In genomic region chr6:90294614-90294988, GRCh38 we compare ENCODE assay signal across 8 cellular contexts. TPM values are rescaled to one million over a fixed set of nuclear protein-coding genes. Genes with fewer than 3 reads are reported as not detected.
DNase-seq lines count a peak whose midpoint lies in the region; ATAC-seq and TF ChIP-seq lines count a peak whose summit lies in the region.

No MANE protein-coding gene starts in this region.

- H3K9me3 ChIP-seq in KOPT-K1 (ENCODE audit: insufficient read depth, low read length, poor library complexity, severe bottlenecking), result no peaks in the 10 kb centered on the region
- H3K9me3 ChIP-seq in fibroblast of lung (ENCODE audit: control insufficient read depth, insufficient read depth, low read depth, low read length), result no peaks in the 10 kb centered on the region
- no peaks in the 10 kb centered on the region for H3K9me3 ChIP-seq in spleen

- WGBS in spleen, 5 donors, result 9 to 16% (median 11%) methylated on average over 15 of the region's 15 CpGs

- no peaks in the 10 kb centered on the region for H3K79me2 ChIP-seq in fibroblast of lung (ENCODE audit: control insufficient read depth, insufficient read depth, low read length)

- TF ChIP-seq CTCF in fibroblast of lung (conservative IDR thresholded peaks at IDR 0.05 in 1 of 2, IDR thresholded peaks at IDR 0.05 in 1 of 2; ENCODE audit: low read depth in 1 of 2, low read length in 2 of 2) (no peak), spleen (IDR thresholded peaks at IDR 0.05 in 8 of 11, conservative IDR thresholded peaks at IDR 0.05 in 3 of 11) (no peak)

- H3K4me2 ChIP-seq in fibroblast of lung (ENCODE audit: extremely low read depth, insufficient read depth, low read length), result peak overlapping the region; percentile 83

- H3K9me3 Mint-ChIP-seq in activated CD8-positive, alpha-beta T cell treated with anti-CD3 and anti-CD28 coated beads, Interleukin-2, amount 10 ng/mL, durations not matched to agents 7 days and 5 days (ENCODE audit: insufficient read depth), result no peaks in the 10 kb centered on the region

- no peaks in the 10 kb centered on the region for H4K20me1 ChIP-seq in fibroblast of lung (ENCODE audit: control insufficient read depth, extremely low read depth, insufficient read depth, low read length)

- DNase-seq in activated CD8-positive, alpha-beta T cell treated with anti-CD3 and anti-CD28 coated beads, Interleukin-2, amount 10 ng/mL, durations not matched to agents 7 days and 5 days, result peak; percentile 74
- peak in 1 of 2 donors; percentile 37 for DNase-seq in fibroblast of lung (ENCODE audit: low read depth in 2 of 2)
- peak; percentile 81 for DNase-seq in spleen
- DNase-seq in NCI-H510A (lab: John Stamatoyannopoulos, UW), result no peak
- no peak for DNase-seq in Kasumi-1 (lab: John Stamatoyannopoulos, UW)
- DNase-seq in NOMO-1 treated with DMSO at 0.1 percent for 48 hours (lab: John Stamatoyannopoulos, UW; ENCODE audit: unreplicated experiment), result no peak

- peak overlapping the region; percentile 84 for H3K27ac Mint-ChIP-seq in activated CD8-positive, alpha-beta T cell treated with anti-CD3 and anti-CD28 coated beads, Interleukin-2, amount 10 ng/mL, durations not matched to agents 7 days and 5 days

- H3K36me3 ChIP-seq in KOPT-K1 (ENCODE audit: insufficient read depth, low read length) (no peaks in the 10 kb centered on the region), fibroblast of lung (ENCODE audit: control insufficient read depth, insufficient read depth, low read length) (no peaks in the 10 kb centered on the region), spleen (no peaks in the 10 kb centered on the region)

- H3K27ac ChIP-seq in KOPT-K1 (ENCODE audit: low read depth, low read length, poor library complexity, severe bottlenecking) (peak overlapping the region; percentile 48), fibroblast of lung (ENCODE audit: insufficient read depth, low read length) (no peak overlapping the region), spleen (peak overlapping the region; percentile 71 to 96 (median 90))

- H3K27me3 ChIP-seq in fibroblast of lung (ENCODE audit: control insufficient read depth, insufficient read depth, low read length) (no peaks in the 10 kb centered on the region), spleen (replicated peaks in 1 of 7) (peaks cover 0 to 52% (median 7%) of the 10 kb centered on the region in 7 donors)

- intact Hi-C loops in spleen (cut with DNase I; ENCODE audit: low total_unique reads), result loop anchor here (5.0 to 10.0 kb wide), 3 partner anchors 98 to 310 kb away; no protein-coding TSS in a partner anchor

- CTCF ChIA-PET in activated CD8-positive, alpha-beta T cell treated with anti-CD3 and anti-CD28 coated beads, Interleukin-2, amount 10 ng/mL, durations not matched to agents 7 days and 5 days (lab: Charles Lee), result interaction anchor here (0.6 to 3.0 kb wide), 10 partner anchors 10 to 940 kb away, joined by 3 to 30 read pairs (median 8); no protein-coding TSS in a partner anchor

- H3K27me3 Mint-ChIP-seq in activated CD8-positive, alpha-beta T cell treated with anti-CD3 and anti-CD28 coated beads, Interleukin-2, amount 10 ng/mL, durations not matched to agents 7 days and 5 days (ENCODE audit: low read depth), result peaks cover 8% of the 10 kb centered on the region

- H3K9ac ChIP-seq in fibroblast of lung (ENCODE audit: insufficient read depth, low read length), result no peak overlapping the region

- POLR2A ChIA-PET in activated CD8-positive, alpha-beta T cell treated with anti-CD3 and anti-CD28 coated beads, Interleukin-2, amount 10 ng/mL, durations not matched to agents 7 days and 5 days (lab: Charles Lee), result interaction anchor here (0.6 to 2.4 kb wide), 14 partner anchors 10 to 185 kb away, joined by 3 to 17 read pairs (median 4); no protein-coding TSS in a partner anchor

- H3K36me3 Mint-ChIP-seq in activated CD8-positive, alpha-beta T cell treated with anti-CD3 and anti-CD28 coated beads, Interleukin-2, amount 10 ng/mL, durations not matched to agents 7 days and 5 days (ENCODE audit: low read depth), result peaks cover 36% of the 10 kb centered on the region

- H3K4me3 ChIP-seq in fibroblast of lung (replicated peaks in 1 of 4; ENCODE audit: control extremely low read depth in 1 of 4, insufficient read depth in 1 of 4, low read depth in 3 of 4, low read length in 4 of 4) (peak overlapping the region; percentile 63 to 71 (median 66)), spleen (peak overlapping the region; percentile 64 to 78 (median 72))

- peak overlapping the region; percentile 77 for H3K4me3 Mint-ChIP-seq in activated CD8-positive, alpha-beta T cell treated with anti-CD3 and anti-CD28 coated beads, Interleukin-2, amount 10 ng/mL, durations not matched to agents 7 days and 5 days

- no peak for TF ChIP-seq POLR2A in spleen (IDR thresholded peaks at IDR 0.05)

- peak; percentile 10 for ATAC-seq in activated CD8-positive, alpha-beta T cell treated with anti-CD3 and anti-CD28 coated beads, Interleukin-2, amount 10 ng/mL, durations not matched to agents 7 days and 5 days
- ATAC-seq in HG03045 (IDR thresholded peaks at IDR 0.05; ENCODE audit: unreplicated experiment), result no peak

- peaks cover 2% of the 10 kb centered on the region for H3K4me1 ChIP-seq in fibroblast of lung (ENCODE audit: control insufficient read depth, extremely low read depth, insufficient read depth, low read length)
- peaks cover 0 to 79% (median 31%) of the 10 kb centered on the region in 6 donors for H3K4me1 ChIP-seq in spleen

- no peak overlapping the region for H2AFZ ChIP-seq in fibroblast of lung (ENCODE audit: low read length)

- H3K4me1 Mint-ChIP-seq in activated CD8-positive, alpha-beta T cell treated with anti-CD3 and anti-CD28 coated beads, Interleukin-2, amount 10 ng/mL, durations not matched to agents 7 days and 5 days (ENCODE audit: low read depth), result peaks cover 50% of the 10 kb centered on the region

RNA-seq across cellular contexts. Expression of gene BACH2, which starts 2.0 kb away (rescaled TPM):
- total RNA-seq in activated CD8-positive, alpha-beta T cell treated with anti-CD3 and anti-CD28 coated beads, Interleukin-2, amount 10 ng/mL, durations not matched to agents 7 days and 5 days, result 10 to 100 TPM; 61.3 to 70.9 TPM
- 1.5 and 2.6 TPM in 2 replicates for total RNA-seq in fibroblast of lung
- 2.2 TPM in 2 replicates for polyA plus RNA-seq in fibroblast of lung
- polyA plus RNA-seq in fibroblast of lung (2012), result 1.8 and 2.2 TPM in 2 replicates
- polyA minus RNA-seq in fibroblast of lung (ENCODE audit: low replicate concordance), result 4.0 and 5.5 TPM in 2 replicates
- total RNA-seq in spleen, result 10 to 100 TPM; 18.1 to 53.8 (median 44.1) TPM
- 1 to 10 TPM; 3.0 to 4.9 (median 3.4) TPM for polyA plus RNA-seq in spleen

Comparison
In these comparisons a context has a peak if more than half of its experiments do, and no peak if none do; other contexts are left out.
1. DNase-seq: peak in activated CD8-positive, alpha-beta T cell treated with anti-CD3 and anti-CD28 coated beads, Interleukin-2, amount 10 ng/mL, durations not matched to agents 7 days and 5 days (single experiment) and spleen (single experiment); none in NCI-H510A (single experiment), Kasumi-1 (0 of 2) and NOMO-1 treated with DMSO at 0.1 percent for 48 hours (single experiment).